In genomic region chr7:80218723-80219122, GRCh38 we compare ENCODE assay signal across 16 cellular contexts.
DNase-seq lines count a peak whose midpoint lies in the region; FAIRE-seq and TF ChIP-seq lines count a peak whose summit lies in the region.
"Had no signal": no experiment of that assay in that cellular context is flagged by ENCODE, and none has a peak within 500 bp of the region (broad histone marks: within the 10 kb centered on the region; RNA-seq: fewer than 3 reads in every experiment).

No MANE protein-coding gene starts in this region.

- H3K9me3 Mint-ChIP-seq in HFFc6: no peaks in the 10 kb centered on the region
- H3K9me3 Mint-ChIP-seq: activated CD4-positive, alpha-beta memory T cell treated with anti-CD3 and anti-CD28 coated beads for 36 hours; brain; nephron had no signal

- H3K9me3 ChIP-seq in AG04450 (ENCODE audit: control insufficient read depth, insufficient read depth, low read length) (peaks cover 6% of the 10 kb centered on the region; the same call in 1 of the 2 replicates), kidney (ENCODE audit: control insufficient read depth in 1 of 2, low read length in 2 of 2) (no peaks in the 10 kb centered on the region)
- H3K9me3 ChIP-seq: transverse colon had no signal

- POLR2A ChIA-PET in AG04450 (lab: Yijun Ruan, JAX): interaction anchor here (0.7 kb wide), 2 partner anchors 56 to 64 kb away, joined by 3 read pairs; no protein-coding TSS in a partner anchor

- CTCF ChIA-PET in AG04450 (lab: Charles Lee): no interaction called here

- no peak overlapping the region for H3K9ac ChIP-seq in kidney (ENCODE audit: low read length in 2 of 2)

- H3K4me3 ChIP-seq in AG04450 (ENCODE audit: low read depth, low read length) (no peak overlapping the region), kidney (ENCODE audit: low read length in 2 of 2) (no peak overlapping the region)
- H3K4me3 ChIP-seq: transverse colon had no signal

- H3K27me3 Mint-ChIP-seq in HFFc6 (ENCODE audit: insufficient read depth): no peaks in the 10 kb centered on the region
- H3K27me3 Mint-ChIP-seq: activated CD4-positive, alpha-beta memory T cell treated with anti-CD3 and anti-CD28 coated beads for 36 hours; brain had no signal

- peak; percentile 59 for FAIRE-seq in kidney (lab: Jason Lieb, UNC)
- no peak for FAIRE-seq in GM19239 (lab: Jason Lieb, UNC)

- H3K4me1 ChIP-seq in kidney (ENCODE audit: control insufficient read depth in 1 of 2, insufficient read depth in 1 of 2, low read depth in 1 of 2, low read length in 2 of 2): no peaks in the 10 kb centered on the region
- H3K4me1 ChIP-seq: transverse colon had no signal

- TF ChIP-seq CTCF in AG04450 (IDR thresholded peaks at IDR 0.05; ENCODE audit: low read depth, low read length): no peak
- no peak for TF ChIP-seq CTCF in HFFc6 (IDR thresholded peaks at IDR 0.05)
- TF ChIP-seq CTCF in kidney (IDR thresholded peaks at IDR 0.05; ENCODE audit: borderline replicate concordance, extremely low read depth, insufficient read depth): no peak

- DNase-seq in AG04450 (ENCODE audit: low read depth, low spot score) (peak; percentile 45), HFFc6 (peak; percentile 93), amniotic epithelial cell (ENCODE audit: low read depth) (peak; percentile 84), kidney (no peak), cerebellar nuclear complex (lab: John Stamatoyannopoulos, UW) (no peak), putamen (ENCODE audit: low spot score) (no peak), NCI-H510A treated with DMSO at 0.1 percent for 48 hours (lab: John Stamatoyannopoulos, UW) (no peak), GM19239 (ENCODE audit: insufficient read length, low spot score) (no peak)
- DNase-seq: activated CD4-positive, alpha-beta memory T cell treated with anti-CD3 and anti-CD28 coated beads for 36 hours; COR-L47; hippocampal formation; MV-4-11; stimulated activated CD4-positive, alpha-beta T cell treated with anti-CD3 and anti-CD28 coated beads, Interleukin-4, amount 100 ng/mL, for 4 hours; transverse colon had no signal

- H3K36me3 Mint-ChIP-seq in HFFc6 (ENCODE audit: low read depth): peaks cover 23% of the 10 kb centered on the region
- H3K36me3 Mint-ChIP-seq: activated CD4-positive, alpha-beta memory T cell treated with anti-CD3 and anti-CD28 coated beads for 36 hours had no signal

- H3K27me3 ChIP-seq in AG04450 (ENCODE audit: control insufficient read depth, insufficient read depth, low read length): no peaks in the 10 kb centered on the region
- H3K27me3 ChIP-seq: transverse colon had no signal

- peaks cover 38% of the 10 kb centered on the region for H3K4me1 Mint-ChIP-seq in HFFc6 (ENCODE audit: low read depth)

- peak overlapping the region; percentile 77 for H3K27ac Mint-ChIP-seq in HFFc6
- H3K27ac Mint-ChIP-seq: activated CD4-positive, alpha-beta memory T cell treated with anti-CD3 and anti-CD28 coated beads for 36 hours; nephron had no signal

- intact Hi-C loops in kidney (cut with DNase I): no loop called here

- H3K4me3 Mint-ChIP-seq in HFFc6: peak overlapping the region; percentile 39; the same call in 1 of the 2 replicates
- H3K4me3 Mint-ChIP-seq: activated CD4-positive, alpha-beta memory T cell treated with anti-CD3 and anti-CD28 coated beads for 36 hours; brain; nephron had no signal

- H3K27ac ChIP-seq in AG04450 (ENCODE audit: low read depth, low read length) (no peak overlapping the region), kidney (ENCODE audit: low read depth in 2 of 2, low read length in 2 of 2) (no peak overlapping the region)
- H3K27ac ChIP-seq: transverse colon had no signal

- H3K36me3 ChIP-seq in kidney (ENCODE audit: control insufficient read depth in 1 of 2, insufficient read depth in 2 of 2, low read length in 2 of 2): peaks cover 2 to 17% of the 10 kb centered on the region in 2 donors

Comparison
In these comparisons a context has a peak if more than half of its experiments do, and no peak if none do; other contexts are left out.
1. DNase-seq: peak in AG04450 (single experiment), HFFc6 (single experiment) and amniotic epithelial cell (single experiment); none in kidney (single experiment), cerebellar nuclear complex (0 of 2), putamen (single experiment), NCI-H510A treated with DMSO at 0.1 percent for 48 hours (single experiment) and GM19239 (single experiment).